12 cellular contexts compared by ENCODE assay signal in the genomic region with DNA sequence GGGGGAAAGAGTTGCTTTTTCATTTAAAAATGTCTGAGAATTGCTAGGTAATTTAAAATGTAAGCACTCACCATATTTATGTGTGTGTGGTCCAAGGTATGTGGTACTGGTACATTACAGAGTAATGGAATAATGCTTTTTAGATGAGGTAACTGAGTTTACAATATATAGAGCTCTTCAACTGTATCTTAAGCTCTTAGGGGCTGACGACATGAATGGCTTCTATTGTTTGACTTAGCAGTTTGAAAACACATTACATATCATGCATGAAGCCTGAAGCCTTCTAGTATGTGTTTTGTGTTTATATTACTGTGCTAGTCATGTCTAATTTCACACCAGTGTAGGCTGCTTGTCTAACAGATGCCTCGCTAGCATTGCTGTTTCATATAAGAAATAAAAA. TPM values are rescaled to one million over a fixed set of nuclear protein-coding genes. Genes with fewer than 3 reads are reported as not detected.
DNase-seq lines count a peak whose midpoint lies in the region; ATAC-seq and TF ChIP-seq lines count a peak whose summit lies in the region.
"Had no signal": no experiment of that assay in that cellular context is flagged by ENCODE, and none has a peak within 500 bp of the region (broad histone marks: within the 10 kb centered on the region; RNA-seq: fewer than 3 reads in every experiment).

No MANE protein-coding gene starts in this region.

- H3K4me1 ChIP-seq in endodermal cell (ENCODE audit: control insufficient read depth, insufficient read depth, low read length), result no peaks in the 10 kb centered on the region
- peaks cover 9% of the 10 kb centered on the region for H3K4me1 ChIP-seq in BE2C
- H3K4me1 ChIP-seq: A549, upper lobe of right lung had no signal

- CTCF ChIA-PET in activated CD4-positive, alpha-beta T cell treated with anti-CD3 and anti-CD28 coated beads for 36 hours (lab: Charles Lee), result interaction anchor here (1.0 kb wide), 1 partner anchor 19 kb away, joined by 4 read pairs; no protein-coding TSS in a partner anchor

- intact Hi-C loops in activated CD4-positive, alpha-beta T cell treated with anti-CD3 and anti-CD28 coated beads for 36 hours (cut with DNase I, micrococcal nuclease), result loop anchor here in 1 of 2 experiments (1.0 to 2.0 kb wide), 2 partner anchors 78 to 125 kb away; partner anchors contain the start of genes FANCF and SVIP

- peak overlapping the region; percentile 84 for H3K27ac Mint-ChIP-seq in activated CD4-positive, alpha-beta T cell treated with anti-CD3 and anti-CD28 coated beads for 36 hours
- H3K27ac Mint-ChIP-seq in endodermal cell (no peak overlapping the region), progenitor cell of endocrine pancreas (peak overlapping the region; percentile 96)

- H3K4me1 Mint-ChIP-seq in activated CD4-positive, alpha-beta T cell treated with anti-CD3 and anti-CD28 coated beads for 36 hours, result peaks cover 22% of the 10 kb centered on the region
- peaks cover 11% of the 10 kb centered on the region for H3K4me1 Mint-ChIP-seq in endodermal cell
- H3K4me1 Mint-ChIP-seq in progenitor cell of endocrine pancreas (ENCODE audit: low read depth), result peaks cover 14% of the 10 kb centered on the region

- H3K36me3 Mint-ChIP-seq in activated CD4-positive, alpha-beta T cell treated with anti-CD3 and anti-CD28 coated beads for 36 hours (ENCODE audit: low read depth), result no peaks in the 10 kb centered on the region
- H3K36me3 Mint-ChIP-seq in endodermal cell (ENCODE audit: low read depth) (no peaks in the 10 kb centered on the region), progenitor cell of endocrine pancreas (ENCODE audit: insufficient read depth) (no peaks in the 10 kb centered on the region)

- H3K4me3 Mint-ChIP-seq in activated CD4-positive, alpha-beta T cell treated with anti-CD3 and anti-CD28 coated beads for 36 hours, result no peak overlapping the region
- no peak overlapping the region for H3K4me3 Mint-ChIP-seq in endodermal cell
- no peak overlapping the region for H3K4me3 Mint-ChIP-seq in progenitor cell of endocrine pancreas (ENCODE audit: low read depth)

- H3K27me3 Mint-ChIP-seq in activated CD4-positive, alpha-beta T cell treated with anti-CD3 and anti-CD28 coated beads for 36 hours, result peaks cover 4% of the 10 kb centered on the region
- H3K27me3 Mint-ChIP-seq in endodermal cell (ENCODE audit: insufficient read depth) (no peaks in the 10 kb centered on the region), progenitor cell of endocrine pancreas (no peaks in the 10 kb centered on the region)

- WGBS in endodermal cell (ENCODE audit: insufficient coverage in 1 of 2, insufficient read length in 1 of 2), 2 experiments, result 58% methylated on average over 2 of the region's 2 CpGs; no CpG with 5 or more reads in 1 of the 2 experiments

- TF ChIP-seq CTCF in endodermal cell (conservative IDR thresholded peaks at IDR 0.05) (no peak), progenitor cell of endocrine pancreas (IDR thresholded peaks at IDR 0.05; ENCODE audit: unreplicated experiment) (no peak), BE2C (IDR thresholded peaks at IDR 0.05; ENCODE audit: low read depth, low read length) (no peak)

- no peak for DNase-seq in activated CD4-positive, alpha-beta T cell treated with anti-CD3 and anti-CD28 coated beads for 36 hours
- DNase-seq in activated CD4-positive, alpha-beta T cell treated with anti-CD3 and anti-CD28 coated beads for 48 hours, result no peak
- peak; percentile 98 for DNase-seq in NCI-H345 treated with DMSO at 0.1 percent for 48 hours (lab: John Stamatoyannopoulos, UW; ENCODE audit: unreplicated experiment)
- DNase-seq in endodermal cell, result no peak
- DNase-seq in progenitor cell of endocrine pancreas (ENCODE audit: low spot score, unreplicated experiment), result no peak
- DNase-seq in RPMI8226, result no peak
- DNase-seq in BE2C, result no peak
- DNase-seq: activated effector memory CD4-positive, alpha-beta T cell treated with anti-CD3 and anti-CD28 coated beads, Interleukin-2, amount 50 U/mL, for 16 hours; stimulated activated CD4-positive, alpha-beta T cell treated with anti-CD3 and anti-CD28 coated beads, Interleukin-2, amount 100 ng/mL, for 48 hours; upper lobe of right lung had no signal

- no peak overlapping the region for H3K9ac ChIP-seq in endodermal cell (ENCODE audit: extremely low read depth, low read length, poor library complexity, severe bottlenecking)

- H3K9me3 Mint-ChIP-seq in activated CD4-positive, alpha-beta T cell treated with anti-CD3 and anti-CD28 coated beads for 36 hours (ENCODE audit: low read depth), result no peaks in the 10 kb centered on the region
- H3K9me3 Mint-ChIP-seq in endodermal cell (no peaks in the 10 kb centered on the region), progenitor cell of endocrine pancreas (ENCODE audit: low read depth) (no peaks in the 10 kb centered on the region)

- peak; percentile 18 for ATAC-seq in activated CD4-positive, alpha-beta T cell treated with anti-CD3 and anti-CD28 coated beads for 36 hours
- no peak for ATAC-seq in GM18502 (IDR thresholded peaks at IDR 0.05; ENCODE audit: poor library complexity, unreplicated experiment)

- H3K9me3 ChIP-seq in endodermal cell (ENCODE audit: control insufficient read depth, low read length) (no peaks in the 10 kb centered on the region), BE2C (no peaks in the 10 kb centered on the region)
- H3K9me3 ChIP-seq: A549, upper lobe of right lung had no signal

- H3K27me3 ChIP-seq in endodermal cell (ENCODE audit: control insufficient read depth, insufficient read depth, low read length, poor library complexity, severe bottlenecking) (no peaks in the 10 kb centered on the region), BE2C (no peaks in the 10 kb centered on the region)
- H3K27me3 ChIP-seq: upper lobe of right lung had no signal

- H3K4me3 ChIP-seq in endodermal cell (ENCODE audit: low read length) (no peak overlapping the region), BE2C (ENCODE audit: low read depth, low read length) (no peak overlapping the region)
- H3K4me3 ChIP-seq: A549, upper lobe of right lung had no signal

- POLR2A ChIA-PET in activated CD4-positive, alpha-beta T cell treated with anti-CD3 and anti-CD28 coated beads for 36 hours (lab: Charles Lee), result no interaction called here

- peak overlapping the region; percentile 56 for H3K27ac ChIP-seq in endodermal cell (ENCODE audit: low read depth, low read length)
- H3K27ac ChIP-seq: A549, upper lobe of right lung had no signal

- no peaks in the 10 kb centered on the region for H3K36me3 ChIP-seq in endodermal cell (ENCODE audit: control insufficient read depth, insufficient read depth, low read length)
- H3K36me3 ChIP-seq in BE2C, result no peaks in the 10 kb centered on the region
- H3K36me3 ChIP-seq: upper lobe of right lung had no signal

RNA-seq across cellular contexts. Expression of gene GAS2, which starts 37.1 kb away (rescaled TPM):
- 1 to 10 TPM; 1.3 to 1.4 TPM for total RNA-seq in activated CD4-positive, alpha-beta T cell treated with anti-CD3 and anti-CD28 coated beads for 36 hours
- total RNA-seq in endodermal cell (1 to 10 TPM; 3.0 to 4.1 TPM), progenitor cell of endocrine pancreas (14.5 and 16.0 TPM in 2 replicates)
- polyA plus RNA-seq in endodermal cell (2013, experiment 1 of 2), result 5.6 TPM
- polyA plus RNA-seq in endodermal cell (2013, experiment 2 of 2), result 4.8 TPM
- polyA plus RNA-seq in BE2C (2012; ENCODE audit: insufficient read depth, insufficient read length, low read depth), result 1.3 TPM
